Comparison of ENCODE assay signal across 34 cellular contexts in genomic region chr5:104733063-104733719, GRCh38.
"Had no signal": no experiment of that assay in that cellular context is flagged by ENCODE, and none has a peak within 500 bp of the region (broad histone marks: within the 10 kb centered on the region; RNA-seq: fewer than 3 reads in every experiment).

No MANE protein-coding gene starts in this region.

- H3K4me2 ChIP-seq: KMS-11 had no signal

- H3K27ac ChIP-seq: ascending aorta, body of pancreas, breast epithelium, KMS-11, Peyer's patch, SJSA1, VCaP had no signal

- H3K36me3 ChIP-seq: ascending aorta, breast epithelium, Peyer's patch, SJSA1 had no signal

- DNase-seq: activated B cell treated with CpG ODN at 0.5 μM for 24 hours; activated CD4-positive, alpha-beta memory T cell treated with anti-CD3 and anti-CD28 coated beads, Interleukin-2, amount 10 ng/mL, durations not matched to agents 7 days and 5 days; activated CD4-positive, alpha-beta T cell treated with anti-CD3 and anti-CD28 coated beads for 1 hour; activated CD4-positive, alpha-beta T cell treated with anti-CD3 and anti-CD28 coated beads for 48 hours; activated CD8-positive, alpha-beta memory T cell treated with anti-CD3 and anti-CD28 coated beads for 24 hours; activated CD8-positive, alpha-beta memory T cell treated with anti-CD3 and anti-CD28 coated beads, Interleukin-2, amount 10 ng/mL, durations not matched to agents 7 days and 5 days; activated CD8-positive, alpha-beta memory T cell treated with anti-CD3 and anti-CD28 coated beads, Interleukin-2, amount 50 U/mL, for 48 hours; activated effector memory CD4-positive, alpha-beta T cell treated with Interleukin-2 at 50 U/mL for 16 hours; activated naive CD4-positive, alpha-beta T cell treated with anti-CD3 and anti-CD28 coated beads, Interleukin-2, amount 10 ng/mL, durations not matched to agents 7 days and 5 days; activated naive CD8-positive, alpha-beta T cell treated with anti-CD3 and anti-CD28 coated beads, Interleukin-2, amount 10 ng/mL, durations not matched to agents 7 days and 5 days; activated T-cell treated with anti-CD3 and anti-CD28 coated beads, Interleukin-2, amount 50 U/mL, for 48 hours; amniotic stem cell; body of pancreas; cerebellar nuclear complex; NCI-H1092 treated with DMSO at 0.1 percent for 48 hours; NCI-H1417; NCI-H146; NCI-H187 treated with DMSO at 0.1 percent for 48 hours; NCI-H2081; NCI-H2171 treated with DMSO at 0.1 percent for 48 hours; NCI-H2227 treated with DMSO at 0.1 percent for 48 hours; NCI-H524; Peyer's patch; RPMI8226; SHP77 treated with DMSO at 0.1 percent for 48 hours; SW 1271; T-helper 1 cell; T-helper 2 cell; T-helper 9 cell had no signal

- ATAC-seq: activated CD8-positive, alpha-beta memory T cell treated with anti-CD3 and anti-CD28 coated beads, Interleukin-2, amount 10 ng/mL, durations not matched to agents 7 days and 5 days; body of pancreas had no signal

- H3K9ac ChIP-seq: KMS-11 had no signal

- H3K27me3 ChIP-seq: ascending aorta, body of pancreas, breast epithelium, Peyer's patch, SJSA1 had no signal

- H3K4me1 Mint-ChIP-seq: activated B cell treated with CpG ODN at 0.5 μM for 24 hours; activated CD4-positive, alpha-beta memory T cell treated with anti-CD3 and anti-CD28 coated beads, Interleukin-2, amount 10 ng/mL, durations not matched to agents 7 days and 5 days; activated CD8-positive, alpha-beta memory T cell treated with anti-CD3 and anti-CD28 coated beads, Interleukin-2, amount 10 ng/mL, durations not matched to agents 7 days and 5 days; activated naive CD4-positive, alpha-beta T cell treated with anti-CD3 and anti-CD28 coated beads, Interleukin-2, amount 10 ng/mL, durations not matched to agents 7 days and 5 days; activated naive CD8-positive, alpha-beta T cell treated with anti-CD3 and anti-CD28 coated beads, Interleukin-2, amount 10 ng/mL, durations not matched to agents 7 days and 5 days had no signal

- H3K27me3 Mint-ChIP-seq: activated B cell treated with CpG ODN at 0.5 μM for 24 hours; activated CD4-positive, alpha-beta memory T cell treated with anti-CD3 and anti-CD28 coated beads, Interleukin-2, amount 10 ng/mL, durations not matched to agents 7 days and 5 days; activated CD8-positive, alpha-beta memory T cell treated with anti-CD3 and anti-CD28 coated beads, Interleukin-2, amount 10 ng/mL, durations not matched to agents 7 days and 5 days; activated naive CD4-positive, alpha-beta T cell treated with anti-CD3 and anti-CD28 coated beads, Interleukin-2, amount 10 ng/mL, durations not matched to agents 7 days and 5 days; activated naive CD8-positive, alpha-beta T cell treated with anti-CD3 and anti-CD28 coated beads, Interleukin-2, amount 10 ng/mL, durations not matched to agents 7 days and 5 days had no signal

- H3K4me3 Mint-ChIP-seq: activated B cell treated with CpG ODN at 0.5 μM for 24 hours; activated CD4-positive, alpha-beta memory T cell treated with anti-CD3 and anti-CD28 coated beads, Interleukin-2, amount 10 ng/mL, durations not matched to agents 7 days and 5 days; activated CD8-positive, alpha-beta memory T cell treated with anti-CD3 and anti-CD28 coated beads, Interleukin-2, amount 10 ng/mL, durations not matched to agents 7 days and 5 days; activated naive CD4-positive, alpha-beta T cell treated with anti-CD3 and anti-CD28 coated beads, Interleukin-2, amount 10 ng/mL, durations not matched to agents 7 days and 5 days; activated naive CD8-positive, alpha-beta T cell treated with anti-CD3 and anti-CD28 coated beads, Interleukin-2, amount 10 ng/mL, durations not matched to agents 7 days and 5 days had no signal

- H3K36me3 Mint-ChIP-seq: activated CD8-positive, alpha-beta memory T cell treated with anti-CD3 and anti-CD28 coated beads, Interleukin-2, amount 10 ng/mL, durations not matched to agents 7 days and 5 days; activated naive CD4-positive, alpha-beta T cell treated with anti-CD3 and anti-CD28 coated beads, Interleukin-2, amount 10 ng/mL, durations not matched to agents 7 days and 5 days; activated naive CD8-positive, alpha-beta T cell treated with anti-CD3 and anti-CD28 coated beads, Interleukin-2, amount 10 ng/mL, durations not matched to agents 7 days and 5 days had no signal

- H3K27ac Mint-ChIP-seq: activated B cell treated with CpG ODN at 0.5 μM for 24 hours; activated CD4-positive, alpha-beta memory T cell treated with anti-CD3 and anti-CD28 coated beads, Interleukin-2, amount 10 ng/mL, durations not matched to agents 7 days and 5 days; activated CD8-positive, alpha-beta memory T cell treated with anti-CD3 and anti-CD28 coated beads, Interleukin-2, amount 10 ng/mL, durations not matched to agents 7 days and 5 days; activated naive CD4-positive, alpha-beta T cell treated with anti-CD3 and anti-CD28 coated beads, Interleukin-2, amount 10 ng/mL, durations not matched to agents 7 days and 5 days; activated naive CD8-positive, alpha-beta T cell treated with anti-CD3 and anti-CD28 coated beads, Interleukin-2, amount 10 ng/mL, durations not matched to agents 7 days and 5 days had no signal

- H3K4me3 ChIP-seq: ascending aorta, body of pancreas, breast epithelium, Peyer's patch, SJSA1 had no signal

- H3K9me3 ChIP-seq: ascending aorta, body of pancreas, breast epithelium, Peyer's patch, SJSA1 had no signal

- H3K4me1 ChIP-seq: ascending aorta, body of pancreas, breast epithelium, Peyer's patch, SJSA1 had no signal
